Comparison of ENCODE assay signal across 1 cellular context in genomic region chr12:104464899-104465298, GRCh38.
TF ChIP-seq lines count a peak whose summit lies in the region.

No MANE protein-coding gene starts in this region.

TF ChIP-seq in GM12878, 131 proteins besides CTCF, POLR2A, EP300 and RAD21:
- 0 out of 2 replicates have a peak, but pooled peaks have one; percentile 3 for TF ChIP-seq ZNF687 (IDR thresholded peaks at IDR 0.05)
- no peak for TF ChIP-seq FOXM1 (IDR thresholded peaks at IDR 0.05; ENCODE audit: low read depth, low read length)
- TF ChIP-seq RUNX3 (IDR thresholded peaks at IDR 0.05; ENCODE audit: low read length) = 0 out of 2 replicates have a peak, but pooled peaks have one; percentile 1
- 0 out of 2 replicates have a peak, but pooled peaks have one; percentile 20 for TF ChIP-seq MLLT1 (IDR thresholded peaks at IDR 0.05)
- no peak for TF ChIP-seq ZZZ3 (IDR thresholded peaks at IDR 0.05; ENCODE audit: control insufficient read depth, insufficient read length, low read depth)
